19 cellular contexts compared by ENCODE assay signal in genomic region chr3:44501971-44502370, GRCh38.
"Had no signal": no experiment of that assay in that cellular context is flagged by ENCODE, and none has a peak within 500 bp of the region (broad histone marks: within the 10 kb centered on the region; RNA-seq: fewer than 3 reads in every experiment).

No MANE protein-coding gene starts in this region.

- H3K4me1 ChIP-seq: heart left ventricle, lower lobe of right lung, pancreas, tibial artery, upper lobe of right lung, vagina had no signal

- H3K27me3 ChIP-seq: dorsolateral prefrontal cortex, heart left ventricle, left lung, pancreas, tibial artery, upper lobe of right lung, vagina had no signal

- ATAC-seq: heart left ventricle; left lung; lower lobe of right lung; pancreas; stimulated activated memory B cell treated with anti-CD40 and anti-IgM and Interleukin-4, amounts not matched to agents 10 μg/mL and 1 μg/mL and 100 μg/mL, for 72 hours; upper lobe of right lung had no signal

- H3K36me3 ChIP-seq: upper lobe of right lung had no signal

- FAIRE-seq: pancreas had no signal

- DNase-seq: cortex of kidney; dorsolateral prefrontal cortex; effector CD8-positive, alpha-beta T cell; foreskin melanocyte; heart left ventricle; hypothalamus; islet precursor cell; left lung; lower lobe of right lung; mesendoderm; naive B cell; occipital lobe; pancreas; right cardiac atrium; stimulated activated CD4-positive, alpha-beta T cell treated with anti-CD3 and anti-CD28 coated beads, Interleukin-4, amount 100 ng/mL, for 1 hour; tibial artery; upper lobe of right lung had no signal

- H3K27ac ChIP-seq: dorsolateral prefrontal cortex, heart left ventricle, left lung, lower lobe of right lung, pancreas, tibial artery, upper lobe of right lung, vagina had no signal

- H3K4me3 ChIP-seq: dorsolateral prefrontal cortex, heart left ventricle, left lung, lower lobe of right lung, pancreas, tibial artery, upper lobe of right lung, vagina had no signal
